Comparison of ENCODE assay signal across 9 cellular contexts in genomic region chr16:53745753-53746258, GRCh38. TPM values are rescaled to one million over a fixed set of nuclear protein-coding genes. Genes with fewer than 3 reads are reported as not detected.
DNase-seq lines count a peak whose midpoint lies in the region; ATAC-seq and TF ChIP-seq lines count a peak whose summit lies in the region.
"Had no signal": no experiment of that assay in that cellular context is flagged by ENCODE, and none has a peak within 500 bp of the region (broad histone marks: within the 10 kb centered on the region; RNA-seq: fewer than 3 reads in every experiment).

No MANE protein-coding gene starts in this region.

- H3K4me1 Mint-ChIP-seq in activated T-helper 2 cell treated with anti-CD3 and anti-CD28 coated beads, Interferon-gamma antibody, Interleukin-2, Interleukin-4, amounts not matched to agents 10 μg/mL and 5 μg/mL and 100 μg/mL, durations not matched to agents 14 hours and 24 hours and 36 hours (ENCODE audit: low read depth) = peaks cover 23% of the 10 kb centered on the region

- intact Hi-C loops in activated T-helper 2 cell treated with anti-CD3 and anti-CD28 coated beads, Interferon-gamma antibody, Interleukin-2, Interleukin-4, amounts not matched to agents 10 μg/mL and 5 μg/mL and 100 μg/mL, durations not matched to agents 14 hours and 24 hours and 36 hours (cut with micrococcal nuclease) = loop anchor here (1.0 to 10.0 kb wide), 3 partner anchors 41 to 1179 kb away; partner anchors contain the start of gene FTO

- H3K79me2 ChIP-seq in hepatocyte = peaks cover 67% of the 10 kb centered on the region
- H3K79me2 ChIP-seq in MM.1S (ENCODE audit: low read length) = peaks cover 25% of the 10 kb centered on the region

- H4K20me1 ChIP-seq in hepatocyte (ENCODE audit: insufficient read depth, poor library complexity, severe bottlenecking) (no peaks in the 10 kb centered on the region), MM.1S (ENCODE audit: insufficient read depth, low read length) (no peaks in the 10 kb centered on the region)

- H3F3A ChIP-seq in MM.1S (ENCODE audit: insufficient read depth, low read length) = no peaks in the 10 kb centered on the region

- ATAC-seq in HG03378 (IDR thresholded peaks at IDR 0.05; ENCODE audit: unreplicated experiment) = peak; percentile 47

- H3K9ac ChIP-seq in MM.1S (ENCODE audit: low read length) = no peak overlapping the region

- H3K27ac ChIP-seq in hepatocyte (no peak overlapping the region), MM.1S (ENCODE audit: low read length) (no peak overlapping the region)

- H3K4me3 Mint-ChIP-seq in activated T-helper 2 cell treated with anti-CD3 and anti-CD28 coated beads, Interferon-gamma antibody, Interleukin-2, Interleukin-4, amounts not matched to agents 10 μg/mL and 5 μg/mL and 100 μg/mL, durations not matched to agents 14 hours and 24 hours and 36 hours (ENCODE audit: low read depth) = no peak overlapping the region

- TF ChIP-seq CTCF in hepatocyte (IDR thresholded peaks at IDR 0.05; ENCODE audit: poor library complexity) (no peak), MM.1S (IDR thresholded peaks at IDR 0.05; ENCODE audit: low read length) (no peak)

- no peaks in the 10 kb centered on the region for H3K27me3 ChIP-seq in hepatocyte
- no peaks in the 10 kb centered on the region for H3K27me3 ChIP-seq in MM.1S (replicated peaks; ENCODE audit: insufficient read depth, low read length)

- no peaks in the 10 kb centered on the region for H3K9me2 ChIP-seq in hepatocyte (replicated peaks; ENCODE audit: insufficient read depth)
- no peaks in the 10 kb centered on the region for H3K9me2 ChIP-seq in MM.1S (replicated peaks; ENCODE audit: insufficient read depth, low read length)

- no peaks in the 10 kb centered on the region for H3K4me1 ChIP-seq in hepatocyte (ENCODE audit: insufficient read depth)
- H3K4me1 ChIP-seq in MM.1S (ENCODE audit: low read length) = no peaks in the 10 kb centered on the region

- no peaks in the 10 kb centered on the region for H3K27me3 Mint-ChIP-seq in activated T-helper 2 cell treated with anti-CD3 and anti-CD28 coated beads, Interferon-gamma antibody, Interleukin-2, Interleukin-4, amounts not matched to agents 10 μg/mL and 5 μg/mL and 100 μg/mL, durations not matched to agents 14 hours and 24 hours and 36 hours (ENCODE audit: low read depth)

- no peaks in the 10 kb centered on the region for H3K36me3 ChIP-seq in hepatocyte (replicated peaks; ENCODE audit: insufficient read depth, low read depth)
- no peaks in the 10 kb centered on the region for H3K36me3 ChIP-seq in MM.1S (replicated peaks; ENCODE audit: insufficient read depth, low read length)

- DNase-seq in AG20443 (ENCODE audit: low spot score) (peak; percentile 25), iris pigment epithelial cell (ENCODE audit: low read depth) (peak; percentile 57), inferior parietal cortex (ENCODE audit: extremely low spot score) (no peak), hepatocyte (ENCODE audit: low spot score) (no peak), activated gamma-delta T cell (lab: John Stamatoyannopoulos, UW) (no peak), MM.1S (no peak)
- DNase-seq in activated T-helper 2 cell treated with anti-CD3 and anti-CD28 coated beads, Interferon-gamma antibody, Interleukin-2, Interleukin-4, amounts not matched to agents 10 μg/mL and 5 μg/mL and 100 μg/mL, durations not matched to agents 14 hours and 24 hours and 36 hours (ENCODE audit: low spot score) = no peak
- DNase-seq: activated CD4-positive, alpha-beta T cell treated with anti-CD3 and anti-CD28 coated beads, Interleukin-2, amount 50 U/mL, for 1 hour had no signal

- peak overlapping the region; percentile 5 for H3K27ac Mint-ChIP-seq in activated T-helper 2 cell treated with anti-CD3 and anti-CD28 coated beads, Interferon-gamma antibody, Interleukin-2, Interleukin-4, amounts not matched to agents 10 μg/mL and 5 μg/mL and 100 μg/mL, durations not matched to agents 14 hours and 24 hours and 36 hours

- no peak overlapping the region for H3K4me2 ChIP-seq in hepatocyte
- H3K4me2 ChIP-seq in MM.1S (ENCODE audit: low read depth, low read length) = no peak overlapping the region

- peaks cover 9% of the 10 kb centered on the region for H3K36me3 Mint-ChIP-seq in activated T-helper 2 cell treated with anti-CD3 and anti-CD28 coated beads, Interferon-gamma antibody, Interleukin-2, Interleukin-4, amounts not matched to agents 10 μg/mL and 5 μg/mL and 100 μg/mL, durations not matched to agents 14 hours and 24 hours and 36 hours (ENCODE audit: low read depth)

- 45% methylated on average over 4 of the region's 4 CpGs for WGBS in hepatocyte (ENCODE audit: low lambda C conversion rate, missing lambda C conversion rate)

- H3K9me3 Mint-ChIP-seq in activated T-helper 2 cell treated with anti-CD3 and anti-CD28 coated beads, Interferon-gamma antibody, Interleukin-2, Interleukin-4, amounts not matched to agents 10 μg/mL and 5 μg/mL and 100 μg/mL, durations not matched to agents 14 hours and 24 hours and 36 hours = peaks cover 9% of the 10 kb centered on the region

- H2AFZ ChIP-seq in hepatocyte (no peak overlapping the region), MM.1S (ENCODE audit: low read length) (no peak overlapping the region)

- H3K9me3 ChIP-seq in hepatocyte (ENCODE audit: low read depth) (no peaks in the 10 kb centered on the region), MM.1S (replicated peaks; ENCODE audit: insufficient read depth, low read length) (no peaks in the 10 kb centered on the region)

- H3K4me3 ChIP-seq in hepatocyte = no peak overlapping the region
- no peak overlapping the region for H3K4me3 ChIP-seq in MM.1S (ENCODE audit: low read length)

RNA-seq across cellular contexts. Expression of gene FTO, which starts 41.9 kb away (rescaled TPM):
- 62.1 and 62.7 TPM in 2 replicates for total RNA-seq in activated T-helper 2 cell treated with anti-CD3 and anti-CD28 coated beads, Interferon-gamma antibody, Interleukin-2, Interleukin-4, amounts not matched to agents 10 μg/mL and 5 μg/mL and 100 μg/mL, durations not matched to agents 14 hours and 24 hours and 36 hours
- 65.3 and 77.7 TPM in 2 replicates for total RNA-seq in hepatocyte
- polyA plus RNA-seq in hepatocyte = 37.9 and 46.8 TPM in 2 replicates

RNA-seq across cellular contexts. Expression of gene RPGRIP1L, which starts 42.1 kb away (rescaled TPM):
- 7.7 and 9.6 TPM in 2 replicates for total RNA-seq in activated T-helper 2 cell treated with anti-CD3 and anti-CD28 coated beads, Interferon-gamma antibody, Interleukin-2, Interleukin-4, amounts not matched to agents 10 μg/mL and 5 μg/mL and 100 μg/mL, durations not matched to agents 14 hours and 24 hours and 36 hours
- total RNA-seq in hepatocyte = 6.9 and 9.5 TPM in 2 replicates
- 5.8 and 6.5 TPM in 2 replicates for polyA plus RNA-seq in hepatocyte

Comparison
In these comparisons a context has a peak if more than half of its experiments do, and no peak if none do; other contexts are left out.
1. DNase-seq: peak in AG20443 (single experiment) and iris pigment epithelial cell (single experiment); none in activated T-helper 2 cell treated with anti-CD3 and anti-CD28 coated beads, Interferon-gamma antibody, Interleukin-2, Interleukin-4, amounts not matched to agents 10 μg/mL and 5 μg/mL and 100 μg/mL, durations not matched to agents 14 hours and 24 hours and 36 hours (single experiment), inferior parietal cortex (single experiment), hepatocyte (single experiment), activated gamma-delta T cell (single experiment) and MM.1S (single experiment).